12 cellular contexts compared by ENCODE assay signal in genomic region chr2:157327200-157327599, GRCh38. TPM values are rescaled to one million over a fixed set of nuclear protein-coding genes. Genes with fewer than 3 reads are reported as not detected.
DNase-seq lines count a peak whose midpoint lies in the region; ATAC-seq and TF ChIP-seq lines count a peak whose summit lies in the region.
"Had no signal": no experiment of that assay in that cellular context is flagged by ENCODE, and none has a peak within 500 bp of the region (broad histone marks: within the 10 kb centered on the region; RNA-seq: fewer than 3 reads in every experiment).

No MANE protein-coding gene starts in this region.

- TF ChIP-seq CTCF in CD4-positive, alpha-beta T cell (IDR thresholded peaks at IDR 0.05): no peak
- no peak for TF ChIP-seq CTCF in WTC11 (IDR thresholded peaks at IDR 0.05)

- H3K4me3 Mint-ChIP-seq in CD4-positive, alpha-beta T cell: peak overlapping the region; percentile 61
- peak overlapping the region; percentile 40 for H3K4me3 Mint-ChIP-seq in activated naive CD8-positive, alpha-beta T cell treated with anti-CD3 and anti-CD28 coated beads for 36 hours
- H3K4me3 Mint-ChIP-seq in WTC11: no peak overlapping the region
- H3K4me3 Mint-ChIP-seq: activated CD4-positive, alpha-beta memory T cell treated with anti-CD3 and anti-CD28 coated beads, Interleukin-2, amount 10 ng/mL, durations not matched to agents 7 days and 5 days had no signal

- CTCF ChIA-PET in CD4-positive, alpha-beta T cell (lab: Charles Lee): interaction anchor here (0.9 to 3.1 kb wide), 44 partner anchors 8 to 301 kb away, joined by 3 to 62 read pairs (median 7); partner anchors contain the start of genes ACVR1C and CYTIP
- CTCF ChIA-PET in WTC11 (lab: Charles Lee): interaction anchor here (0.6 to 3.6 kb wide), 48 partner anchors 9 to 684 kb away, joined by 3 to 125 read pairs (median 4); partner anchors contain the start of gene ACVR1C

- no peak for DNase-seq in CD4-positive, alpha-beta T cell
- no peak for DNase-seq in activated naive CD8-positive, alpha-beta T cell treated with anti-CD3 and anti-CD28 coated beads for 36 hours
- no peak for DNase-seq in NCI-H1417 (lab: John Stamatoyannopoulos, UW)
- no peak for DNase-seq in WTC11 (ENCODE audit: low spot score)
- no peak for DNase-seq in G401 (ENCODE audit: low spot score)
- DNase-seq: cortex of kidney had no signal

- H3K27ac ChIP-seq in CD4-positive, alpha-beta T cell (ENCODE audit: low read depth, low read length): no peak overlapping the region
- H3K27ac ChIP-seq: C4-2B, neutrophil had no signal

- H3K36me3 Mint-ChIP-seq in CD4-positive, alpha-beta T cell (ENCODE audit: low read depth): peaks cover 5% of the 10 kb centered on the region
- H3K36me3 Mint-ChIP-seq in activated naive CD8-positive, alpha-beta T cell treated with anti-CD3 and anti-CD28 coated beads for 36 hours: peaks cover 12% of the 10 kb centered on the region
- H3K36me3 Mint-ChIP-seq in WTC11: no peaks in the 10 kb centered on the region

- H3K27me3 ChIP-seq in CD4-positive, alpha-beta T cell (ENCODE audit: control insufficient read depth, insufficient read depth, low read length): no peaks in the 10 kb centered on the region
- H3K27me3 ChIP-seq: neutrophil had no signal

- intact Hi-C loops in CD4-positive, alpha-beta T cell (cut with DNase I, micrococcal nuclease): loop anchor here (1.0 to 10.0 kb wide), 8 partner anchors 85 to 548 kb away; partner anchors contain the start of gene ACVR1 (in 1 of the 2)

- in situ Hi-C loops in G401 (cut with HindIII; ENCODE audit: low sequenced_read_pairs): no loop called here

- POLR2A ChIA-PET in CD4-positive, alpha-beta T cell (lab: Charles Lee): interaction anchor here (0.7 to 4.1 kb wide), 23 partner anchors 9 to 301 kb away, joined by 3 to 51 read pairs (median 7); partner anchors contain the start of genes ACVR1C and CYTIP
- POLR2A ChIA-PET in WTC11 (lab: Charles Lee): no interaction called here

- H3K4me1 Mint-ChIP-seq in CD4-positive, alpha-beta T cell (ENCODE audit: low read depth): peaks cover 50% of the 10 kb centered on the region
- peaks cover 47% of the 10 kb centered on the region for H3K4me1 Mint-ChIP-seq in activated naive CD8-positive, alpha-beta T cell treated with anti-CD3 and anti-CD28 coated beads for 36 hours
- H3K4me1 Mint-ChIP-seq in WTC11: peaks cover 26% of the 10 kb centered on the region

- H3K27ac Mint-ChIP-seq in CD4-positive, alpha-beta T cell: peak overlapping the region; percentile 83
- H3K27ac Mint-ChIP-seq in activated naive CD8-positive, alpha-beta T cell treated with anti-CD3 and anti-CD28 coated beads for 36 hours: peak overlapping the region; percentile 75
- H3K27ac Mint-ChIP-seq in WTC11: no peak overlapping the region
- H3K27ac Mint-ChIP-seq: activated CD4-positive, alpha-beta memory T cell treated with anti-CD3 and anti-CD28 coated beads, Interleukin-2, amount 10 ng/mL, durations not matched to agents 7 days and 5 days had no signal

- no peak for ATAC-seq in CD4-positive, alpha-beta T cell (ENCODE audit: poor library complexity)
- peak; percentile 31 for ATAC-seq in GM19328 (IDR thresholded peaks at IDR 0.05; ENCODE audit: unreplicated experiment)
- peak; percentile 28 for ATAC-seq in HG02981 (IDR thresholded peaks at IDR 0.05; ENCODE audit: unreplicated experiment)
- ATAC-seq in GM21360 (IDR thresholded peaks at IDR 0.05; ENCODE audit: unreplicated experiment): no peak
- ATAC-seq in WTC11: no peak

- no peaks in the 10 kb centered on the region for H3K9me3 ChIP-seq in CD4-positive, alpha-beta T cell (ENCODE audit: control insufficient read depth, low read length)
- H3K9me3 ChIP-seq: neutrophil had no signal

- no peaks in the 10 kb centered on the region for H3K9me3 Mint-ChIP-seq in CD4-positive, alpha-beta T cell
- no peaks in the 10 kb centered on the region for H3K9me3 Mint-ChIP-seq in activated naive CD8-positive, alpha-beta T cell treated with anti-CD3 and anti-CD28 coated beads for 36 hours
- H3K9me3 Mint-ChIP-seq in WTC11: no peaks in the 10 kb centered on the region
- H3K9me3 Mint-ChIP-seq: activated CD4-positive, alpha-beta memory T cell treated with anti-CD3 and anti-CD28 coated beads, Interleukin-2, amount 10 ng/mL, durations not matched to agents 7 days and 5 days had no signal

- no peaks in the 10 kb centered on the region for H3K27me3 Mint-ChIP-seq in CD4-positive, alpha-beta T cell
- no peaks in the 10 kb centered on the region for H3K27me3 Mint-ChIP-seq in activated naive CD8-positive, alpha-beta T cell treated with anti-CD3 and anti-CD28 coated beads for 36 hours
- H3K27me3 Mint-ChIP-seq in WTC11 (ENCODE audit: low read depth): no peaks in the 10 kb centered on the region
- H3K27me3 Mint-ChIP-seq: activated CD4-positive, alpha-beta memory T cell treated with anti-CD3 and anti-CD28 coated beads, Interleukin-2, amount 10 ng/mL, durations not matched to agents 7 days and 5 days had no signal

TF ChIP-seq in WTC11, 78 proteins besides CTCF, POLR2A, EP300 and RAD21 (continues in another document):
- no peak for TF ChIP-seq SP1 (CRISPR knock-in tag; conservative IDR thresholded peaks at IDR 0.05)
- TF ChIP-seq ZBTB43 (CRISPR knock-in tag; IDR thresholded peaks at IDR 0.05): no peak
- TF ChIP-seq GABPB1 (CRISPR knock-in tag; IDR thresholded peaks at IDR 0.05): no peak
- TF ChIP-seq AFF4 (CRISPR knock-in tag; IDR thresholded peaks at IDR 0.05; ENCODE audit: borderline replicate concordance): no peak
- TF ChIP-seq EMX1 (CRISPR knock-in tag; IDR thresholded peaks at IDR 0.05): no peak
- no peak for TF ChIP-seq OVOL2 (CRISPR knock-in tag; IDR thresholded peaks at IDR 0.05; ENCODE audit: borderline replicate concordance)
- no peak for TF ChIP-seq TP53 (CRISPR knock-in tag; IDR thresholded peaks at IDR 0.05)
- no peak for TF ChIP-seq KAT7 (CRISPR knock-in tag; IDR thresholded peaks at IDR 0.05; ENCODE audit: borderline replicate concordance)
- TF ChIP-seq SOX15 (CRISPR knock-in tag; IDR thresholded peaks at IDR 0.05): no peak
- no peak for TF ChIP-seq ZNF121 (CRISPR knock-in tag; IDR thresholded peaks at IDR 0.05)
- no peak for TF ChIP-seq GTF2I (CRISPR knock-in tag; conservative IDR thresholded peaks at IDR 0.05)
- TF ChIP-seq ZNF232 (CRISPR knock-in tag; IDR thresholded peaks at IDR 0.05): no peak
- TF ChIP-seq ZNF512 (CRISPR knock-in tag; IDR thresholded peaks at IDR 0.05; ENCODE audit: borderline replicate concordance): no peak

RNA-seq across cellular contexts. Expression of gene ERMN, which starts 1.6 kb away (rescaled TPM):
- total RNA-seq in CD4-positive, alpha-beta T cell: 10 to 100 TPM; 17.3 to 18.0 TPM
- 1 to 10 TPM; 1.9 to 2.0 TPM for total RNA-seq in activated naive CD8-positive, alpha-beta T cell treated with anti-CD3 and anti-CD28 coated beads for 36 hours
- total RNA-seq in WTC11 (2021): 0.50 to 0.59 TPM in 2 of 3 replicates, not detected in the other
- total RNA-seq in G401 (2014; rRNA removed; shearing (Covaris generic)): not detected in 2 replicates

Comparison
In these comparisons a context has a peak if more than half of its experiments do, and no peak if none do; other contexts are left out.
1. ATAC-seq: peak in GM19328 (single experiment) and HG02981 (single experiment); none in CD4-positive, alpha-beta T cell (single experiment), GM21360 (single experiment) and WTC11 (single experiment).
2. RNA of gene ERMN, which starts 1.6 kb away (total RNA-seq): 17.3 to 18.0 TPM in CD4-positive, alpha-beta T cell; 1.9 to 2.0 TPM in activated naive CD8-positive, alpha-beta T cell treated with anti-CD3 and anti-CD28 coated beads for 36 hours, 0.50 to 0.59 TPM in WTC11 and not detected in G401; every median in the first group is over 4 times any median in the second.